ENCODE assay signal across 7 cellular contexts in genomic region chr22:39040155-39040537, GRCh38. TPM values are rescaled to one million over a fixed set of nuclear protein-coding genes. Genes with fewer than 3 reads are reported as not detected.
A peak's percentile ranks its signal among the peaks of the same experiment; 100 is the strongest.
DNase-seq lines count a peak whose midpoint lies in the region; ATAC-seq and TF ChIP-seq lines count a peak whose summit lies in the region.
"Not testable (repeated sequence)": the region's sequence is repeated elsewhere in the genome, so short reads cannot be mapped to it uniquely, and the experiment has no call there.
"Had no signal": no experiment of that assay in that cellular context is flagged by ENCODE, and none has a peak within 500 bp of the region (broad histone marks: within the 10 kb centered on the region; RNA-seq: fewer than 3 reads in every experiment).

No MANE protein-coding gene starts in this region.

- DNase-seq in GM06990 (ENCODE audit: extremely low read depth, insufficient read length); foreskin fibroblast; natural killer cell treated with Interleukin-12 subunit alpha and Interleukin-12 subunit beta and Interleukin-15 and Interleukin-18, amount 100 ng/mL, for 72 hours (ENCODE audit: low spot score); thoracic aorta (ENCODE audit: low spot score): not testable (repeated sequence)

- H3K27ac ChIP-seq in OCI-LY3 (ENCODE audit: low read length), result not testable (repeated sequence)
- peak overlapping the region in 1 of 2 donors; percentile 83 for H3K27ac ChIP-seq in thoracic aorta

- H2AFZ ChIP-seq in OCI-LY3 (ENCODE audit: low read depth, low read length), result peak overlapping the region; percentile 41; the same call in 1 of the 2 replicates

- H3K27me3 Mint-ChIP-seq in activated naive CD8-positive, alpha-beta T cell; natural killer cell treated with Interleukin-12 subunit alpha and Interleukin-12 subunit beta and Interleukin-15 and Interleukin-18, amount 100 ng/mL, for 72 hours: not testable (repeated sequence)

- H3K4me3 ChIP-seq in GM06990 (replicated peaks; ENCODE audit: low read depth, low read length) (peak overlapping the region; percentile 85), OCI-LY3 (ENCODE audit: low read length) (peak overlapping the region; percentile 80), foreskin fibroblast (ENCODE audit: low read depth in 1 of 2, low read length in 2 of 2) (peak overlapping the region; percentile 22 to 62), thoracic aorta (peak overlapping the region; percentile 93)

- peaks cover 40% of the 10 kb centered on the region for H3K4me1 Mint-ChIP-seq in activated naive CD8-positive, alpha-beta T cell (ENCODE audit: low read depth)
- H3K4me1 Mint-ChIP-seq in natural killer cell treated with Interleukin-12 subunit alpha and Interleukin-12 subunit beta and Interleukin-15 and Interleukin-18, amount 100 ng/mL, for 72 hours (ENCODE audit: low read depth in 2 of 2), result peaks cover 4 to 26% of the 10 kb centered on the region in 2 donors

- not testable (repeated sequence) for H3K36me3 Mint-ChIP-seq in activated naive CD8-positive, alpha-beta T cell; natural killer cell treated with Interleukin-12 subunit alpha and Interleukin-12 subunit beta and Interleukin-15 and Interleukin-18, amount 100 ng/mL, for 72 hours

- not testable (repeated sequence) for H4K20me1 ChIP-seq in OCI-LY3 (ENCODE audit: insufficient read depth, low read length)

- not testable (repeated sequence) for H3K79me2 ChIP-seq in OCI-LY3 (ENCODE audit: low read length)

- H3K4me1 ChIP-seq in OCI-LY3 (ENCODE audit: low read length); thoracic aorta (ENCODE audit: control insufficient read depth in 1 of 2, low read depth in 2 of 2): not testable (repeated sequence)

- H3K9me3 Mint-ChIP-seq in activated naive CD8-positive, alpha-beta T cell (ENCODE audit: low read depth); natural killer cell treated with Interleukin-12 subunit alpha and Interleukin-12 subunit beta and Interleukin-15 and Interleukin-18, amount 100 ng/mL, for 72 hours: not testable (repeated sequence)

- not testable (repeated sequence) for H3K36me3 ChIP-seq in GM06990 (ENCODE audit: control insufficient read depth, insufficient read depth, low read length); OCI-LY3 (replicated peaks; ENCODE audit: low read depth, low read length); thoracic aorta

- not testable (repeated sequence) for H3K9me3 ChIP-seq in OCI-LY3 (ENCODE audit: insufficient read depth, low read length); thoracic aorta

- ATAC-seq in natural killer cell treated with Interleukin-12 subunit alpha and Interleukin-12 subunit beta and Interleukin-15 and Interleukin-18, amount 100 ng/mL, for 72 hours, result not testable (repeated sequence)
- ATAC-seq in thoracic aorta (ENCODE audit: insufficient number of reproducible peaks, low FRiP score, low read depth), result peak; percentile 45

- peak overlapping the region; percentile 68 for H3K9ac ChIP-seq in OCI-LY3 (ENCODE audit: low read length)

- not testable (repeated sequence) for H3K27me3 ChIP-seq in GM06990 (replicated peaks; ENCODE audit: control insufficient read depth, insufficient read depth, low read length); OCI-LY3 (ENCODE audit: low read depth, low read length); thoracic aorta (replicated peaks; ENCODE audit: insufficient read depth)

- peak overlapping the region; percentile 70 for H3K4me3 Mint-ChIP-seq in activated naive CD8-positive, alpha-beta T cell
- peak overlapping the region; percentile 88 for H3K4me3 Mint-ChIP-seq in natural killer cell treated with Interleukin-12 subunit alpha and Interleukin-12 subunit beta and Interleukin-15 and Interleukin-18, amount 100 ng/mL, for 72 hours

- not testable (repeated sequence) for TF ChIP-seq CTCF in GM06990 (IDR thresholded peaks at IDR 0.05; ENCODE audit: insufficient read depth, low read length, poor library complexity, severe bottlenecking); OCI-LY3 (IDR thresholded peaks at IDR 0.05; ENCODE audit: low read depth, low read length); foreskin fibroblast (IDR thresholded peaks at IDR 0.05; ENCODE audit: low read depth, low read length); thoracic aorta (IDR thresholded peaks at IDR 0.05)

- peak overlapping the region; percentile 84 for H3K27ac Mint-ChIP-seq in activated naive CD8-positive, alpha-beta T cell
- H3K27ac Mint-ChIP-seq in natural killer cell treated with Interleukin-12 subunit alpha and Interleukin-12 subunit beta and Interleukin-15 and Interleukin-18, amount 100 ng/mL, for 72 hours, result peak overlapping the region; percentile 81 to 93

- H3K4me2 ChIP-seq in OCI-LY3 (ENCODE audit: low read length), result peak overlapping the region; percentile 79

RNA-seq across cellular contexts. Expression of gene APOBEC3F, which starts 0.5 kb away (rescaled TPM):
- total RNA-seq in natural killer cell treated with Interleukin-12 subunit alpha and Interleukin-12 subunit beta and Interleukin-15 and Interleukin-18, amount 100 ng/mL, for 72 hours, result 10 to 100 TPM; 21.7 to 31.6 TPM
- total RNA-seq in thoracic aorta, result under 1 TPM; 0.49 to 0.95 TPM

RNA-seq across cellular contexts. Expression of gene APOBEC3D, which starts 19.2 kb away (rescaled TPM):
- total RNA-seq in natural killer cell treated with Interleukin-12 subunit alpha and Interleukin-12 subunit beta and Interleukin-15 and Interleukin-18, amount 100 ng/mL, for 72 hours, result 10 to 100 TPM; 37.6 to 40.1 TPM
- 1 to 10 TPM; 1.4 to 1.8 TPM for total RNA-seq in thoracic aorta

RNA-seq across cellular contexts. Expression of gene APOBEC3C, which starts 26.1 kb away (rescaled TPM):
- total RNA-seq in natural killer cell treated with Interleukin-12 subunit alpha and Interleukin-12 subunit beta and Interleukin-15 and Interleukin-18, amount 100 ng/mL, for 72 hours, result 100 to 1,000 TPM in 1 of 2 donors, 10 to 100 TPM in 1; 78.5 to 103 TPM
- 10 to 100 TPM in 1 of 2 donors, 1 to 10 TPM in 1; 5.5 to 22.3 TPM for total RNA-seq in thoracic aorta

RNA-seq across cellular contexts. Expression of gene APOBEC3G, which starts 36.9 kb away (rescaled TPM):
- total RNA-seq in natural killer cell treated with Interleukin-12 subunit alpha and Interleukin-12 subunit beta and Interleukin-15 and Interleukin-18, amount 100 ng/mL, for 72 hours, result 100 to 1,000 TPM; 105 to 169 TPM
- 1 to 10 TPM; 3.4 to 8.3 TPM for total RNA-seq in thoracic aorta

RNA-seq across cellular contexts. Expression of gene APOBEC3H, which starts 56.9 kb away (rescaled TPM):
- 1 to 10 TPM; 6.2 to 6.9 TPM for total RNA-seq in natural killer cell treated with Interleukin-12 subunit alpha and Interleukin-12 subunit beta and Interleukin-15 and Interleukin-18, amount 100 ng/mL, for 72 hours
- 1 to 10 TPM in 1 of 2 donors, not detected in 1; 1.6 TPM for total RNA-seq in thoracic aorta
- total RNA-seq: temporal lobe had no signal

Comparison
In these comparisons a context has a peak if more than half of its experiments do, and no peak if none do; other contexts are left out.
1. H3K4me3 ChIP-seq: peak in every context shown above with its lines; median percentile 93 in thoracic aorta; 85 in GM06990; 80 in OCI-LY3; 42 in foreskin fibroblast.
2. RNA of gene APOBEC3F, which starts 0.5 kb away (total RNA-seq): 21.7 to 31.6 TPM in natural killer cell treated with Interleukin-12 subunit alpha and Interleukin-12 subunit beta and Interleukin-15 and Interleukin-18, amount 100 ng/mL, for 72 hours; 0.49 to 0.95 TPM in thoracic aorta; every median in the first group is over 10 times any median in the second.
3. RNA of gene APOBEC3D, which starts 19.2 kb away (total RNA-seq): 37.6 to 40.1 TPM in natural killer cell treated with Interleukin-12 subunit alpha and Interleukin-12 subunit beta and Interleukin-15 and Interleukin-18, amount 100 ng/mL, for 72 hours; 1.4 to 1.8 TPM in thoracic aorta; every median in the first group is over 10 times any median in the second.